In the genomic region with DNA sequence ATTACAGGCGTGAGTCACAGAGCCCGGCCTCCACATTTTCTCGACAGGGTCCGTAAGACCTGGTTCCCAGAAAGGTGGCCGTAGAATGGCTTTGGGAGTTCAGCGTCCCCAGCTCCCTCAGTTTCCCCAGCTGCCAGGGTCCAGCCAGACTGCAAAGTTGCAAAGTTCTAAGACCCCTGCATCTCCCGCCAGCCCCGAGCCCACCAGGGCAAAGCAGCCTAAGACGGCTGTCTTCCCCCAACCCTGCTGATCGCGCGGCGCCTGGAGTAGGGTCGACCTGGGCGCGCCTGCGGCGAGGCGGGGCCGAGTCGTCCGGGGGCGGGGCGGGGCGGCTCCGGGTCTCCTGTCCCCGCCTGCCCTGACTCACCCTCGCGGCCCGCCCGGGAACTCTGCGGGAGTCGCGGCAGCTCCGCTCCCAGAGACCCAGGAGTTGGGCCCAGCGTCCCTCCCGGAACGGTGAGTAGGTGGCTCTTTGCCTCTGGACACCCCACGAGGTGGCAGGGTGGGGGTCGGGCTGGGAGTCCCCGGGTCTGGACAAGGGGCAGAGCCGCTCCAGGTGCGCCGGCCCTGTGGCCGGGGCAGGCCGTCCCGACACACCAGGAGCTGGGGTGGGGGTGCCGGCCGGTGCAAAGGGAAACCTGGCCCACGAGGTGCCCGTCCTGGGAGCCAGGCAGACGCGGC, we compare ENCODE assay signal across 9 cellular contexts. TPM values are rescaled to one million over a fixed set of nuclear protein-coding genes. Genes with fewer than 3 reads are reported as not detected.
DNase-seq lines count a peak whose midpoint lies in the region; ATAC-seq and TF ChIP-seq lines count a peak whose summit lies in the region.
"Had no signal": no experiment of that assay in that cellular context is flagged by ENCODE, and none has a peak within 500 bp of the region (broad histone marks: within the 10 kb centered on the region; RNA-seq: fewer than 3 reads in every experiment).

Gene LRRC8E (plus strand): TSS at position 366 of the 681 bp plus-strand sequence. CDS start 7,094 bp downstream, outside the sequence.

- H3K4me3 ChIP-seq in fibroblast of mammary gland (ENCODE audit: control insufficient read depth, low read depth, low read length) (peak within 1 kb of the TSS; percentile 71), osteoblast (ENCODE audit: insufficient read depth, low read length) (peak within 1 kb of the TSS; percentile 86), dorsolateral prefrontal cortex (peak within 1 kb of the TSS in 1 of 59 donors; percentile 2)

- peak within 1 kb of the TSS; percentile 92 for H3K4me2 ChIP-seq in osteoblast (ENCODE audit: insufficient read depth, low read length)

- H3K27ac ChIP-seq in osteoblast (ENCODE audit: low read depth, low read length), result peak within 1 kb of the TSS; percentile 58
- no peak within 1 kb of the TSS for H3K27ac ChIP-seq in dorsolateral prefrontal cortex

- H3K9me3 ChIP-seq in osteoblast (ENCODE audit: low read depth, low read length), result no peaks in the 10 kb centered on the region

- ATAC-seq in GM21423 (IDR thresholded peaks at IDR 0.05; ENCODE audit: unreplicated experiment), result no peak

- H4K20me1 ChIP-seq in osteoblast (ENCODE audit: insufficient read depth, low read length), result no peaks in the 10 kb centered on the region

- H3K27me3 ChIP-seq in osteoblast (ENCODE audit: insufficient read depth, low read length) (no peaks in the 10 kb centered on the region), dorsolateral prefrontal cortex (peaks cover 0 to 27% (median 14%) of the 10 kb centered on the region in 45 donors)

- intact Hi-C loops in dorsolateral prefrontal cortex (cut with DNase I), result no loop called here

- peaks cover 11% of the 10 kb centered on the region for H3K4me1 ChIP-seq in osteoblast (ENCODE audit: insufficient read depth, low read length)

- peak within 1 kb of the TSS; percentile 78 for H2AFZ ChIP-seq in osteoblast (ENCODE audit: low read length)

- TF ChIP-seq CTCF in fibroblast of mammary gland (conservative IDR thresholded peaks at IDR 0.05; ENCODE audit: control insufficient read depth, insufficient read depth, low read depth, low read length) (no peak), osteoblast (IDR thresholded peaks at IDR 0.05; ENCODE audit: extremely low read depth, low read depth, low read length) (no peak), dorsolateral prefrontal cortex (IDR thresholded peaks at IDR 0.05 in 54 of 56, conservative IDR thresholded peaks at IDR 0.05 in 2 of 56; ENCODE audit: low read depth in 1 of 56, partially characterized antibody in 56 of 56) (no peak)

- DNase-seq in NOMO-1 (lab: John Stamatoyannopoulos, UW; ENCODE audit: unreplicated experiment in 2 of 2) (peak; percentile 24 to 26), NOMO-1 treated with dmso at 0.1 percent for 144 hours (lab: John Stamatoyannopoulos, UW; ENCODE audit: unreplicated experiment) (no peak), fibroblast of mammary gland (ENCODE audit: low read depth) (peak; percentile 60), osteoblast (ENCODE audit: insufficient read length, low spot score, missing footprints) (peak; percentile 99), cerebellum (ENCODE audit: low spot score) (no peak), dorsolateral prefrontal cortex (no peak)
- DNase-seq in activated CD4-positive, alpha-beta T cell treated with anti-CD3 and anti-CD28 coated beads for 48 hours, result peak; percentile 67
- DNase-seq: DND-41 had no signal

- H3K36me3 ChIP-seq in osteoblast (ENCODE audit: insufficient read depth, low read length), result no peaks in the 10 kb centered on the region

- peaks cover 12% of the 10 kb centered on the region for H3K79me2 ChIP-seq in osteoblast (ENCODE audit: insufficient read depth, low read length)

RNA-seq across cellular contexts. Expression of gene LRRC8E, which starts in this region (rescaled TPM):
- 10.5 and 17.4 TPM in 2 replicates for total RNA-seq in osteoblast
- not detected for total RNA-seq in cerebellum
- under 1 TPM in 4 of 120 experiments, not detected in 116; 0.15 to 0.20 (median 0.18) TPM for total RNA-seq in dorsolateral prefrontal cortex

Comparison
In these comparisons a context has a peak if more than half of its experiments do, and no peak if none do; other contexts are left out.
1. DNase-seq: peak in NOMO-1 (2 of 2), activated CD4-positive, alpha-beta T cell treated with anti-CD3 and anti-CD28 coated beads for 48 hours (single experiment), fibroblast of mammary gland (single experiment) and osteoblast (single experiment); none in NOMO-1 treated with dmso at 0.1 percent for 144 hours (single experiment), cerebellum (single experiment) and dorsolateral prefrontal cortex (0 of 10).